Comparison of ENCODE assay signal across 2 cellular contexts in the genomic region with DNA sequence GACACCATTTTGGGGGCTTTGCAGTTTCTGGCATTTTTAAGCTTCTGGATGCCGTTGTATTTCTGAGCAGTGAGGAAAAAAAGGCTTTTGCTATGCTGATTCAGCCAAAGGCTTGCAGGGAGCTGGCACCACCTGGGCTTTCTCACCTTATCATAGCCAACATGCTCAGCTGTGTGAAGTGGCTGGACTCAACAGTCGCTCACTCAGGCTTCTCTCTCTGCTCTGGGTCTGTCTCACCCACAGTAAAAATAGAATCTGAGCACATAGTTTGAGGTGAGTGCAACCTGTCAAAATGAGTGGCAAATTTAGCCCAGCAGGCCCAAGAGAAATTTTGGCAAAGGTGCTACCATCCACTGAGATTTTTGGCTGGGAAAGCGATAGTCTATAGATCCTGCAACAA. TPM values are rescaled to one million over a fixed set of nuclear protein-coding genes. Genes with fewer than 3 reads are reported as not detected.
"Had no signal": no experiment of that assay in that cellular context is flagged by ENCODE, and none has a peak within 500 bp of the region (broad histone marks: within the 10 kb centered on the region; RNA-seq: fewer than 3 reads in every experiment).

No MANE protein-coding gene starts in this region.

RNA-seq across cellular contexts. Expression of a gene that starts 59.5 kb away (rescaled TPM):
- total RNA-seq: G401, GM12878 had no signal
